8 cellular contexts compared by ENCODE assay signal in genomic region chr1:226569879-226570547, GRCh38. TPM values are rescaled to one million over a fixed set of nuclear protein-coding genes. Genes with fewer than 3 reads are reported as not detected.
DNase-seq lines count a peak whose midpoint lies in the region; ATAC-seq and TF ChIP-seq lines count a peak whose summit lies in the region.

No MANE protein-coding gene starts in this region.

- H3K36me3 ChIP-seq in GM23338 (ENCODE audit: insufficient read depth) (no peaks in the 10 kb centered on the region), psoas muscle (ENCODE audit: insufficient read depth in 1 of 2, low read depth in 1 of 2) (no peaks in the 10 kb centered on the region), mammary epithelial cell (ENCODE audit: insufficient read depth, low read length) (no peaks in the 10 kb centered on the region)

- peak; percentile 63 for TF ChIP-seq CTCF in GM23338 (conservative IDR thresholded peaks at IDR 0.05; ENCODE audit: low read depth in 2 of 2)
- TF ChIP-seq CTCF in VCaP (conservative IDR thresholded peaks at IDR 0.05) = peak; percentile 26
- no peak for TF ChIP-seq CTCF in psoas muscle (IDR thresholded peaks at IDR 0.05)
- peak in 1 of 2 donors; percentile 3 for TF ChIP-seq CTCF in mammary epithelial cell (conservative IDR thresholded peaks at IDR 0.05 in 1 of 2, IDR thresholded peaks at IDR 0.05 in 1 of 2; ENCODE audit: extremely low read depth in 1 of 2, insufficient read depth in 1 of 2, low read depth in 1 of 2, low read length in 2 of 2)

- H4K20me1 ChIP-seq in GM23338 (replicated peaks; ENCODE audit: insufficient read depth) = no peaks in the 10 kb centered on the region
- no peaks in the 10 kb centered on the region for H4K20me1 ChIP-seq in mammary epithelial cell (ENCODE audit: insufficient read depth, low read length)

- 57 to 70% (median 58%) methylated on average over 4 of the region's 4 CpGs for WGBS in psoas muscle, 3 donors
- 62% methylated on average over 2 of the region's 4 CpGs for WGBS in mammary epithelial cell (ENCODE audit: low coverage, missing lambda C conversion rate)

- H3K4me2 ChIP-seq in GM23338 (no peak overlapping the region), mammary epithelial cell (ENCODE audit: insufficient read depth, low read depth, low read length) (no peak overlapping the region)

- H3K27ac ChIP-seq in GM23338 (ENCODE audit: low read depth) = no peak overlapping the region
- no peak overlapping the region for H3K27ac ChIP-seq in VCaP
- no peak overlapping the region for H3K27ac ChIP-seq in psoas muscle
- H3K27ac ChIP-seq in mammary epithelial cell (ENCODE audit: insufficient read depth, low read depth, low read length) = no peak overlapping the region

- H3F3A ChIP-seq in GM23338 (replicated peaks; ENCODE audit: low read depth) = no peaks in the 10 kb centered on the region

- no peaks in the 10 kb centered on the region for H3K9me2 ChIP-seq in GM23338 (ENCODE audit: insufficient read depth)

- intact Hi-C loops in psoas muscle (cut with DNase I) = no loop called here
- intact Hi-C loops in mammary epithelial cell (cut with micrococcal nuclease) = no loop called here

- H3K9me3 Mint-ChIP-seq in GM23338 = no peaks in the 10 kb centered on the region
- no peaks in the 10 kb centered on the region for H3K9me3 Mint-ChIP-seq in memory B cell

- no peak overlapping the region for H3K9ac ChIP-seq in mammary epithelial cell (ENCODE audit: insufficient read depth, low read length)

- H3K27ac Mint-ChIP-seq in GM23338 (no peak overlapping the region), memory B cell (no peak overlapping the region)

- no TSS peak for BruUV-seq in mammary epithelial cell (replicated peaks; lab: Mats Ljungman, UMichigan)

- CTCF ChIA-PET in mammary epithelial cell (lab: Charles Lee; ENCODE audit: low non-redundant PET) = no interaction called here

- H3K9me3 ChIP-seq in psoas muscle (no peaks in the 10 kb centered on the region), mammary epithelial cell (replicated peaks; ENCODE audit: insufficient read depth, low read length) (no peaks in the 10 kb centered on the region)

- H3K27me3 ChIP-seq in GM23338 (ENCODE audit: insufficient read depth) (no peaks in the 10 kb centered on the region), psoas muscle (ENCODE audit: insufficient read depth in 3 of 3, low read length in 2 of 3) (peaks cover 0 to 8% (median 0%) of the 10 kb centered on the region in 3 donors), mammary epithelial cell (ENCODE audit: insufficient read depth, low read length) (peaks cover 2% of the 10 kb centered on the region)

- H3K4me1 ChIP-seq in GM23338 (ENCODE audit: insufficient read depth) (no peaks in the 10 kb centered on the region), psoas muscle (no peaks in the 10 kb centered on the region), mammary epithelial cell (ENCODE audit: insufficient read depth, low read length) (no peaks in the 10 kb centered on the region)

- H3K79me2 ChIP-seq in GM23338 (replicated peaks; ENCODE audit: insufficient read depth) = no peaks in the 10 kb centered on the region
- no peaks in the 10 kb centered on the region for H3K79me2 ChIP-seq in mammary epithelial cell (ENCODE audit: insufficient read depth, low read length)

- H3K4me1 Mint-ChIP-seq in GM23338 = peaks cover 19% of the 10 kb centered on the region
- peaks cover 6% of the 10 kb centered on the region for H3K4me1 Mint-ChIP-seq in memory B cell

- no peaks in the 10 kb centered on the region for H3K27me3 Mint-ChIP-seq in GM23338 (ENCODE audit: insufficient read depth, low read depth, poor library complexity)
- H3K27me3 Mint-ChIP-seq in memory B cell = peaks cover 5% of the 10 kb centered on the region

- H3K4me3 Mint-ChIP-seq in GM23338 (no peak overlapping the region), memory B cell (no peak overlapping the region)

- dilution Hi-C loops in mammary epithelial cell (cut with HindIII; ENCODE audit: low sequenced_read_pairs) = no loop called here

- ATAC-seq in GM23338 (peak; percentile 97), memory B cell (ENCODE audit: low read depth) (peak; percentile 92), psoas muscle (no peak), GM18858 (IDR thresholded peaks at IDR 0.05; ENCODE audit: unreplicated experiment) (no peak)

- no peak overlapping the region for H3K4me3 ChIP-seq in GM23338
- H3K4me3 ChIP-seq in psoas muscle = no peak overlapping the region
- H3K4me3 ChIP-seq in mammary epithelial cell (replicated peaks in 1 of 3; ENCODE audit: insufficient read depth in 1 of 3, low read depth in 2 of 3, low read length in 3 of 3) = no peak overlapping the region

- DNase-seq in D341Med (ENCODE audit: low spot score) (peak; percentile 82), GM23338 (ENCODE audit: low spot score) (peak; percentile 89), memory B cell (ENCODE audit: low spot score in 2 of 2) (peak in 1 of 2 donors; percentile 16), psoas muscle (no peak), MV-4-11 (lab: John Stamatoyannopoulos, UW) (no peak), mammary epithelial cell (no peak)

- H2AFZ ChIP-seq in GM23338 (no peak overlapping the region), mammary epithelial cell (ENCODE audit: low read depth, low read length) (no peak overlapping the region)

- H3K36me3 Mint-ChIP-seq in GM23338 (ENCODE audit: low read depth) (no peaks in the 10 kb centered on the region), memory B cell (no peaks in the 10 kb centered on the region)

- in situ Hi-C loops in mammary epithelial cell (cut with MboI; ENCODE audit: low sequenced_read_pairs in 2 of 2) = no loop called here

TF ChIP-seq in GM23338, 12 proteins besides CTCF, POLR2A, EP300 and RAD21 (continues in another document):
- TF ChIP-seq ZNF462 (CRISPR knock-in tag; IDR thresholded peaks at IDR 0.05) (no peak), CREB1 (CRISPR knock-in tag; IDR thresholded peaks at IDR 0.05; ENCODE audit: low read depth) (no peak), ZNF114 (CRISPR knock-in tag; IDR thresholded peaks at IDR 0.05) (no peak)

RNA-seq across cellular contexts. Expression of gene STUM, which starts 21.4 kb away (rescaled TPM):
- total RNA-seq in GM23338 (2014; rRNA removed; shearing (Covaris generic)) = 0.74 and 1.3 TPM in 2 replicates
- polyA plus RNA-seq in GM23338 (2016; fragmentation: Nextera tagmentation; extraction: Ambion mirVana) = 0.23 and 0.40 TPM in 2 replicates
- total RNA-seq in psoas muscle = 1 to 10 TPM in 3 of 4 donors, under 1 TPM in 1; 0.34 to 1.5 (median 1.2) TPM
- under 1 TPM; 0.69 to 0.96 (median 0.86) TPM for polyA plus RNA-seq in psoas muscle
- 1 to 10 TPM in 1 of 2 donors, under 1 TPM in 1; 0.05 to 1.2 TPM for total RNA-seq in mammary epithelial cell
- not detected for polyA plus RNA-seq in mammary epithelial cell
- polyA minus RNA-seq in mammary epithelial cell = not detected

Comparison
In these comparisons a context has a peak if more than half of its experiments do, and no peak if none do; other contexts are left out.
1. DNase-seq: peak in D341Med (single experiment) and GM23338 (single experiment); none in psoas muscle (0 of 2), MV-4-11 (single experiment) and mammary epithelial cell (single experiment).
2. ATAC-seq: peak in GM23338 (single experiment) and memory B cell (single experiment); none in psoas muscle (0 of 4) and GM18858 (single experiment).